13 cellular contexts compared by ENCODE assay signal in the genomic region with DNA sequence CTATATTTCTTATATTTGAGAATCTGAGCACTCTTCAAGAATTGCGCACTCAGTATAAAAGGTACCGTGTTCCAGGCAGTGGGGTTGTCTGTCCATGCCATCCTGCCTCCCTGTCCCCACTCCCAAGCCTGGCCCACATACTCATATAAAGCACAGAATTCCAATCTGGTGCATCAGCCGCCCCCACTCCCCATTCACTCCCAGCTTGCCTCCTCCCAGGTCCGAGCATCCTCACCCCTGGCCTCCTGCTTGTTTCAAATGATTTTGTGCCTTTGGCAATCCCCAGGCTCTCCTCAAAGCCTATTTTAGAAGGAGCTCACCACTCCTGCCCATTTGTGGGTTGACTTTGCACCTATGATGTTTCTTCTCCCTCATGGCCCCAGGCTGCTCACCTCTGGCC.
A peak's percentile ranks its signal among the peaks of the same experiment; 100 is the strongest.
DNase-seq lines count a peak whose midpoint lies in the region.
"Had no signal": no experiment of that assay in that cellular context is flagged by ENCODE, and none has a peak within 500 bp of the region (broad histone marks: within the 10 kb centered on the region; RNA-seq: fewer than 3 reads in every experiment).

No MANE protein-coding gene starts in this region.

- H3K36me3 ChIP-seq in SK-N-MC (ENCODE audit: insufficient read depth, low read length) = no peaks in the 10 kb centered on the region
- H3K36me3 ChIP-seq: BLaER1 treated with 17β-estradiol and CSF1 and Interleukin-3, amounts not matched to agents 10 nM and 100 nM had no signal

- no peak overlapping the region for H3K9ac ChIP-seq in SK-N-MC (ENCODE audit: insufficient read length)
- H3K9ac ChIP-seq: BLaER1 treated with 17β-estradiol and CSF1 and Interleukin-3, amounts not matched to agents 10 nM and 100 nM had no signal

- peak overlapping the region; percentile 51 for H3K27ac Mint-ChIP-seq in activated naive CD4-positive, alpha-beta T cell treated with anti-CD3 and anti-CD28 coated beads, Interleukin-2, amount 50 U/mL, for 24 hours
- H3K27ac Mint-ChIP-seq: CD4-positive, CD25-positive, alpha-beta regulatory T cell had no signal

- no peak overlapping the region for H3K4me3 Mint-ChIP-seq in activated naive CD4-positive, alpha-beta T cell treated with anti-CD3 and anti-CD28 coated beads, Interleukin-2, amount 50 U/mL, for 24 hours
- H3K4me3 Mint-ChIP-seq: CD4-positive, CD25-positive, alpha-beta regulatory T cell; H9 had no signal

- no peaks in the 10 kb centered on the region for H3K9me3 Mint-ChIP-seq in activated naive CD4-positive, alpha-beta T cell treated with anti-CD3 and anti-CD28 coated beads, Interleukin-2, amount 50 U/mL, for 24 hours
- H3K9me3 Mint-ChIP-seq: CD4-positive, CD25-positive, alpha-beta regulatory T cell; H9 had no signal

- DNase-seq in activated naive CD4-positive, alpha-beta T cell treated with Interleukin-2 at 50 U/mL for 16 hours = no peak
- no peak for DNase-seq in SK-N-MC (ENCODE audit: low read depth, low spot score)
- peak; percentile 48 for DNase-seq in iPS-NIHi7 (ENCODE audit: extremely low spot score)
- DNase-seq in activated effector memory CD4-positive, alpha-beta T cell treated with Interleukin-2 at 50 U/mL for 16 hours = no peak
- no peak for DNase-seq in activated CD4-positive, CD25-positive, alpha-beta regulatory T cell (lab: John Stamatoyannopoulos, UW)
- DNase-seq in KG1 (lab: John Stamatoyannopoulos, UW) = no peak
- DNase-seq: 8988T; ACHN; CD4-positive, CD25-positive, alpha-beta regulatory T cell; DMS53; H9 had no signal

- H3K27me3 Mint-ChIP-seq in activated naive CD4-positive, alpha-beta T cell treated with anti-CD3 and anti-CD28 coated beads, Interleukin-2, amount 50 U/mL, for 24 hours = peaks cover 3% of the 10 kb centered on the region

- H3K36me3 Mint-ChIP-seq in activated naive CD4-positive, alpha-beta T cell treated with anti-CD3 and anti-CD28 coated beads, Interleukin-2, amount 50 U/mL, for 24 hours = no peaks in the 10 kb centered on the region
- H3K36me3 Mint-ChIP-seq: CD4-positive, CD25-positive, alpha-beta regulatory T cell had no signal

- no peak overlapping the region for H3K4me3 ChIP-seq in SK-N-MC
- H3K4me3 ChIP-seq: BLaER1 treated with 17β-estradiol and CSF1 and Interleukin-3, amounts not matched to agents 10 nM and 100 nM had no signal

- peak overlapping the region; percentile 33; the same call in 1 of the 2 replicates for H3K27ac ChIP-seq in SK-N-MC
- H3K27ac ChIP-seq: BLaER1 treated with 17β-estradiol and CSF1 and Interleukin-3, amounts not matched to agents 10 nM and 100 nM had no signal

- peaks cover 3% of the 10 kb centered on the region for H3K4me1 Mint-ChIP-seq in activated naive CD4-positive, alpha-beta T cell treated with anti-CD3 and anti-CD28 coated beads, Interleukin-2, amount 50 U/mL, for 24 hours
- H3K4me1 Mint-ChIP-seq: CD4-positive, CD25-positive, alpha-beta regulatory T cell had no signal

- no peaks in the 10 kb centered on the region for H3K9me3 ChIP-seq in SK-N-MC (ENCODE audit: low read depth, low read length)
- H3K9me3 ChIP-seq: BLaER1 treated with 17β-estradiol and CSF1 and Interleukin-3, amounts not matched to agents 10 nM and 100 nM had no signal
